1 cellular context compared by ENCODE assay signal in the genomic region with DNA sequence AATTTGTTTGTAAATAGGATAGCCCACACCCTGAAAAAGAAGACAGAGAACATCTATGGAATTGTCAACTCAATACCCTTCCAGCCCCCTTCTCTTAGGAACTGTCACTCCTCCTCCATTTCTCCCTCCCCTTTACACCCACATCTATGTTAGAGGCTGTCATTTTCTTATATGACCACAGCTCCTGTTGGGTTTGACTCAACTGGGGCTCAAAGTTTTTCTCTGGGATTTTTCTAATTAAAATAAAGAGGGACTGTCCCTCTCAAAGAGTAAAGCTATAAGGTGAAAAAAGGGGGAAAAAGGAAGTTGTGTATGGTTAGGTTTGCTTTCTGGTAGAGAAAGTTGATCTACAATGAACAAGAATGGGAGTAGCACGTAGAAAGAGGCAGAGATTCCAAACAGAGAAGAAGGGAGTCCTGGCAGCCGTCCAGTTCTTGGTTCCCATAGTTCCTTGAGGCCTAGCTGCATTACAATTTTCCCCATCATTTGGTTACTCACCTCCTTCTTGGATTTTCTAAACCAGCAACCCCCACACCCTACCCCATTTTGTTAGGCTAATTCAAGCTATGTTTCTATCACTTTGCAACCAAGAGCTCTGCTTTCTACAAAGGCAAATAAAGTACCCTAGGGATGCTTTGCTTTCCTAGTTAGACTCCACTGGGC.
TF ChIP-seq lines count a peak whose summit lies in the region.

No MANE protein-coding gene starts in this region.

TF ChIP-seq in GM23338, 12 proteins besides CTCF, POLR2A, EP300 and RAD21:
- TF ChIP-seq JUNB (IDR thresholded peaks at IDR 0.05; ENCODE audit: unreplicated experiment) (no peak), STAT1 (IDR thresholded peaks at IDR 0.05; ENCODE audit: unreplicated experiment) (no peak), ETS1 (IDR thresholded peaks at IDR 0.05) (no peak), CREB1 (CRISPR knock-in tag; IDR thresholded peaks at IDR 0.05; ENCODE audit: low read depth) (no peak), ZNF462 (CRISPR knock-in tag; IDR thresholded peaks at IDR 0.05) (no peak), NANOG (IDR thresholded peaks at IDR 0.05; ENCODE audit: borderline replicate concordance) (no peak)
- TF ChIP-seq, protein P1, sequence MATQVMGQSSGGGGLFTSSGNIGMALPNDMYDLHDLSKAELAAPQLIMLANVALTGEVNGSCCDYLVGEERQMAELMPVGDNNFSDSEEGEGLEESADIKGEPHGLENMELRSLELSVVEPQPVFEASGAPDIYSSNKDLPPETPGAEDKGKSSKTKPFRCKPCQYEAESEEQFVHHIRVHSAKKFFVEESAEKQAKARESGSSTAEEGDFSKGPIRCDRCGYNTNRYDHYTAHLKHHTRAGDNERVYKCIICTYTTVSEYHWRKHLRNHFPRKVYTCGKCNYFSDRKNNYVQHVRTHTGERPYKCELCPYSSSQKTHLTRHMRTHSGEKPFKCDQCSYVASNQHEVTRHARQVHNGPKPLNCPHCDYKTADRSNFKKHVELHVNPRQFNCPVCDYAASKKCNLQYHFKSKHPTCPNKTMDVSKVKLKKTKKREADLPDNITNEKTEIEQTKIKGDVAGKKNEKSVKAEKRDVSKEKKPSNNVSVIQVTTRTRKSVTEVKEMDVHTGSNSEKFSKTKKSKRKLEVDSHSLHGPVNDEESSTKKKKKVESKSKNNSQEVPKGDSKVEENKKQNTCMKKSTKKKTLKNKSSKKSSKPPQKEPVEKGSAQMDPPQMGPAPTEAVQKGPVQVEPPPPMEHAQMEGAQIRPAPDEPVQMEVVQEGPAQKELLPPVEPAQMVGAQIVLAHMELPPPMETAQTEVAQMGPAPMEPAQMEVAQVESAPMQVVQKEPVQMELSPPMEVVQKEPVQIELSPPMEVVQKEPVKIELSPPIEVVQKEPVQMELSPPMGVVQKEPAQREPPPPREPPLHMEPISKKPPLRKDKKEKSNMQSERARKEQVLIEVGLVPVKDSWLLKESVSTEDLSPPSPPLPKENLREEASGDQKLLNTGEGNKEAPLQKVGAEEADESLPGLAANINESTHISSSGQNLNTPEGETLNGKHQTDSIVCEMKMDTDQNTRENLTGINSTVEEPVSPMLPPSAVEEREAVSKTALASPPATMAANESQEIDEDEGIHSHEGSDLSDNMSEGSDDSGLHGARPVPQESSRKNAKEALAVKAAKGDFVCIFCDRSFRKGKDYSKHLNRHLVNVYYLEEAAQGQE (IDR thresholded peaks at IDR 0.05; ENCODE audit: unreplicated experiment) = no peak
